22 cellular contexts compared by ENCODE assay signal in genomic region chr11:125332821-125333220, GRCh38.
"Had no signal": no experiment of that assay in that cellular context is flagged by ENCODE, and none has a peak within 500 bp of the region (broad histone marks: within the 10 kb centered on the region; RNA-seq: fewer than 3 reads in every experiment).

No MANE protein-coding gene starts in this region.

- H3K4me1 ChIP-seq: colonic mucosa, pancreas, transverse colon had no signal

- FAIRE-seq: endometrium, frontal cortex, kidney, pancreas had no signal

- H3K36me3 ChIP-seq: colonic mucosa, neutrophil, pancreas, transverse colon, vagina had no signal

- H3K4me3 ChIP-seq: colonic mucosa, lung, mucosa of descending colon, pancreas, smooth muscle cell, transverse colon, vagina had no signal

- H3K27ac ChIP-seq: colonic mucosa, neutrophil, pancreas, transverse colon, vagina had no signal

- H3K9me3 ChIP-seq: colonic mucosa, mucosa of descending colon, neutrophil, pancreas, transverse colon, vagina had no signal

- H3K4me2 ChIP-seq: smooth muscle cell had no signal

- DNase-seq: colonic mucosa; dermis blood vessel endothelial cell; effector memory CD8-positive, alpha-beta T cell; kidney; mucosa of descending colon; naive B cell; pancreas; stimulated activated CD4-positive, alpha-beta T cell treated with anti-CD3 and anti-CD28 coated beads, Interleukin-2, amount 100 ng/mL, for 24 hours; stimulated activated CD4-positive, alpha-beta T cell treated with anti-CD3 and anti-CD28 coated beads, Interleukin-4, amount 100 ng/mL, for 24 hours; stimulated activated naive CD8-positive, alpha-beta T cell treated with anti-CD3 and anti-CD28 coated beads, Interleukin-15, Interleukin-2, amounts not matched to agents 100 U/mL and 50 U/mL, for 24 hours; substantia nigra; transverse colon had no signal

- ATAC-seq: effector memory CD8-positive, alpha-beta T cell; left lobe of liver; mucosa of descending colon; natural killer cell treated with Interleukin-12 subunit alpha and Interleukin-12 subunit beta and Interleukin-15 and Interleukin-18, amount 100 ng/mL, for 72 hours; pancreas; sciatic nerve; stimulated activated effector memory CD8-positive, alpha-beta T cell treated with anti-CD3 and anti-CD28 coated beads, Interleukin-12 subunit alpha, Interleukin-12 subunit beta, amount 100 ng/mL, for 72 hours; stimulated activated naive CD8-positive, alpha-beta T cell treated with anti-CD3 and anti-CD28 coated beads, Interleukin-15, Interleukin-2, amounts not matched to agents 100 U/mL and 50 U/mL, for 24 hours had no signal

- H3K27me3 ChIP-seq: colonic mucosa, pancreas, transverse colon, vagina had no signal
